Comparison of ENCODE assay signal across 1 cellular context in genomic region chr4:80253510-80253909, GRCh38.
TF ChIP-seq lines count a peak whose summit lies in the region.

No MANE protein-coding gene starts in this region.

TF ChIP-seq in K562, 482 proteins besides CTCF, POLR2A, EP300 and RAD21 (continued from another document):
- TF ChIP-seq ZSCAN29 (IDR thresholded peaks at IDR 0.05) (no peak), KDM1A (IDR thresholded peaks at IDR 0.05) (peak; percentile 90 to 96), PHF8 (IDR thresholded peaks at IDR 0.05; ENCODE audit: borderline replicate concordance, low read length) (no peak), GABPA (tag; conservative IDR thresholded peaks at IDR 0.05; ENCODE audit: low read depth) (peak; percentile 58), TAF9B (IDR thresholded peaks at IDR 0.05; ENCODE audit: partially characterized antibody) (peak; percentile 59), TCF7L2 (IDR thresholded peaks at IDR 0.05; ENCODE audit: low read depth, low read length) (no peak), PHB (CRISPR knock-in tag; IDR thresholded peaks at IDR 0.05) (no peak), KLF13 (tag; IDR thresholded peaks at IDR 0.05; ENCODE audit: borderline replicate concordance, low read depth) (no peak), ZMIZ1 (IDR thresholded peaks at IDR 0.05; ENCODE audit: low read depth in 2 of 2, low read length in 2 of 2) (peak in 1 of 2 experiments; percentile 97; a peak in 2 of 4 replicates), TEAD2 (tag; IDR thresholded peaks at IDR 0.05) (no peak), TCF3 (CRISPR knock-in tag; IDR thresholded peaks at IDR 0.05) (peak; percentile 99), PCBP2 (IDR thresholded peaks at IDR 0.05; ENCODE audit: low read depth, low read length, poor library complexity, severe bottlenecking) (no peak), HNRNPH1 (optimal IDR thresholded peaks at IDR 0.05; ENCODE audit: low read depth, low read length) (no peak), ZNF398 (CRISPR knock-in tag; IDR thresholded peaks at IDR 0.05) (no peak), RBM14 (IDR thresholded peaks at IDR 0.05; ENCODE audit: borderline replicate concordance, insufficient read depth, low read depth, low read length) (no peak), GATAD2B (IDR thresholded peaks at IDR 0.05; ENCODE audit: borderline replicate concordance) (peak; percentile 62; the same call in 1 of the 2 replicates), ELK3 (CRISPR knock-in tag; IDR thresholded peaks at IDR 0.05) (no peak), RBM25 (IDR thresholded peaks at IDR 0.05; ENCODE audit: low read depth, low read length, severe bottlenecking) (peak; percentile 80), NR2F6 (CRISPR knock-in tag; IDR thresholded peaks at IDR 0.05) (no peak), TCF15 (CRISPR knock-in tag; IDR thresholded peaks at IDR 0.05) (no peak), ZNF436 (CRISPR knock-in tag; IDR thresholded peaks at IDR 0.05) (no peak), ZNF707 (CRISPR knock-in tag; conservative IDR thresholded peaks at IDR 0.05) (no peak), ZKSCAN8 (CRISPR knock-in tag; IDR thresholded peaks at IDR 0.05) (no peak; the same call in 1 of the 2 replicates), POLR2AphosphoS5 (IDR thresholded peaks at IDR 0.05; ENCODE audit: control insufficient read depth, insufficient read depth, low read depth, low read length) (peak; percentile 99), ZBTB9 (CRISPR knock-in tag; IDR thresholded peaks at IDR 0.05) (no peak), ZNF395 (CRISPR knock-in tag; IDR thresholded peaks at IDR 0.05) (peak; percentile 90; the same call in 1 of the 2 replicates), ZNF282 (CRISPR knock-in tag; IDR thresholded peaks at IDR 0.05) (no peak), ETV5 (CRISPR knock-in tag; IDR thresholded peaks at IDR 0.05; ENCODE audit: low read depth) (peak; percentile 98), CEBPB (tag; IDR thresholded peaks at IDR 0.05) (no peak), ATF3 (IDR thresholded peaks at IDR 0.05) (peak; percentile 23; the same call in 1 of the 2 replicates), ATF3 (CRISPR knock-in tag; conservative IDR thresholded peaks at IDR 0.05) (no peak)
